ENCODE assay signal across 18 cellular contexts in the genomic region with DNA sequence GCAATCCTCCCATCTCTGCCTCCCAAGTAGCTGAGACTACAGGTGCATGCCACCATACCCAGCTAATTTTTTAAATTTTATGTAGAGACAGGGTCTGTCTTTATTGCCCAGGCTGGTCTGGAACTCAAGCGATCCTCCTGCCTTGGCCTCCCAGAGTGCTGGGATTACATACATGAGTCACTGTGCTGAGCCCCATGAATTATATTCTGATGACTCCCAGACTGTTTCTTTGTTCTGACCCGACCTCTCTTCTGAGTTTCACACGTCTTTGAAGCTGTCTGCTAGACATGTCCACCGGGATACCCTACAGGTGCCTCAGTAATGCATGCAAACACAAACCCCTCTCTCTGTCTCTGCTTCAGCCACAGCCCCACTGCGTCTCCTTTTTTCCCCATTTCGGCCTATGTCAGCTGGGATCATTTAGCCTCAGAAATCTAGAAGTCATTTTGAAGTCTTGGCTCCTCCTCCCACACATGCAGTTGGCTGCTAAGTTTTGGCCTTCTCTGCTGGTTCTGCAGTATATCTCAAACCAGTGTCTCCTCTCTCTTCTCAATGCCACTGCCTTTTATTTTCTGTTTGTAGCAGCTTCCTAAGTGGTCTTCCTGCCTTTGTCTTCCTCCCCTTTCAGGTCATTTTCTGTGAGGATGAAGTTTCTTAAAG. TPM values are rescaled to one million over a fixed set of nuclear protein-coding genes. Genes with fewer than 3 reads are reported as not detected.
DNase-seq lines count a peak whose midpoint lies in the region; ATAC-seq and TF ChIP-seq lines count a peak whose summit lies in the region.
"Had no signal": no experiment of that assay in that cellular context is flagged by ENCODE, and none has a peak within 500 bp of the region (broad histone marks: within the 10 kb centered on the region; RNA-seq: fewer than 3 reads in every experiment).

No MANE protein-coding gene starts in this region.

- peaks cover 16% of the 10 kb centered on the region for H4K20me1 ChIP-seq in GM23338 (replicated peaks; ENCODE audit: insufficient read depth)

- H2AFZ ChIP-seq in GM23338, result no peak overlapping the region
- H2AFZ ChIP-seq: parathyroid adenoma had no signal

- H3K9me3 Mint-ChIP-seq in activated CD4-positive, alpha-beta memory T cell treated with anti-CD3 and anti-CD28 coated beads, Interleukin-2, amount 10 ng/mL, durations not matched to agents 7 days and 5 days, result no peaks in the 10 kb centered on the region
- H3K9me3 Mint-ChIP-seq in activated CD4-positive, alpha-beta memory T cell treated with anti-CD3 and anti-CD28 coated beads for 36 hours, result no peaks in the 10 kb centered on the region
- no peaks in the 10 kb centered on the region for H3K9me3 Mint-ChIP-seq in HFFc6
- no peaks in the 10 kb centered on the region for H3K9me3 Mint-ChIP-seq in dendritic cell treated with granulocyte-macrophage colony-stimulating factor and Interleukin-4, amounts not matched to agents 40 ng/mL and 50 ng/mL, for 4 days
- no peaks in the 10 kb centered on the region for H3K9me3 Mint-ChIP-seq in natural killer cell treated with Interleukin-12 subunit alpha and Interleukin-12 subunit beta and Interleukin-15 and Interleukin-18, amount 100 ng/mL, for 72 hours
- no peaks in the 10 kb centered on the region for H3K9me3 Mint-ChIP-seq in GM23338

- DNase-seq in activated CD4-positive, alpha-beta memory T cell treated with anti-CD3 and anti-CD28 coated beads, Interleukin-2, amount 10 ng/mL, durations not matched to agents 7 days and 5 days, result no peak
- DNase-seq in activated CD4-positive, alpha-beta memory T cell treated with anti-CD3 and anti-CD28 coated beads for 36 hours, result no peak
- DNase-seq in HFFc6 (peak; percentile 30), GM23338 (ENCODE audit: low spot score) (no peak), NCI-H69 (lab: John Stamatoyannopoulos, UW) (no peak), SW 1271 (lab: John Stamatoyannopoulos, UW) (no peak)
- no peak for DNase-seq in natural killer cell treated with Interleukin-12 subunit alpha and Interleukin-12 subunit beta and Interleukin-15 and Interleukin-18, amount 100 ng/mL, for 72 hours (ENCODE audit: low spot score)
- DNase-seq: activated CD4-positive, CD25-positive, alpha-beta regulatory T cell treated with anti-CD3 and anti-CD28 coated beads, Interleukin-2, amount 50 U/mL, for 72 hours; aorta; dorsolateral prefrontal cortex; NCI-H1694 treated with DMSO at 0.1 percent for 48 hours; NCI-H510A treated with DMSO at 0.1 percent for 48 hours had no signal

- POLR2A ChIA-PET in activated CD4-positive, alpha-beta memory T cell treated with anti-CD3 and anti-CD28 coated beads, Interleukin-2, amount 10 ng/mL, durations not matched to agents 7 days and 5 days (lab: Charles Lee), result interaction anchor here (0.9 to 1.1 kb wide), 2 partner anchors 20 to 74 kb away, joined by 3 read pairs; no protein-coding TSS in a partner anchor
- POLR2A ChIA-PET in activated CD4-positive, alpha-beta memory T cell treated with anti-CD3 and anti-CD28 coated beads for 36 hours (lab: Charles Lee), result no interaction called here

- peaks cover 74% of the 10 kb centered on the region for H3K4me1 Mint-ChIP-seq in activated CD4-positive, alpha-beta memory T cell treated with anti-CD3 and anti-CD28 coated beads, Interleukin-2, amount 10 ng/mL, durations not matched to agents 7 days and 5 days
- peaks cover 67% of the 10 kb centered on the region for H3K4me1 Mint-ChIP-seq in activated CD4-positive, alpha-beta memory T cell treated with anti-CD3 and anti-CD28 coated beads for 36 hours (ENCODE audit: low read depth)
- H3K4me1 Mint-ChIP-seq in HFFc6 (ENCODE audit: low read depth) (peaks cover 59% of the 10 kb centered on the region), GM23338 (peaks cover 15% of the 10 kb centered on the region)
- peaks cover 79% of the 10 kb centered on the region for H3K4me1 Mint-ChIP-seq in dendritic cell treated with granulocyte-macrophage colony-stimulating factor and Interleukin-4, amounts not matched to agents 40 ng/mL and 50 ng/mL, for 4 days (ENCODE audit: low read depth)
- peaks cover 61 to 68% of the 10 kb centered on the region in 2 donors for H3K4me1 Mint-ChIP-seq in natural killer cell treated with Interleukin-12 subunit alpha and Interleukin-12 subunit beta and Interleukin-15 and Interleukin-18, amount 100 ng/mL, for 72 hours (ENCODE audit: low read depth in 2 of 2)

- H3K36me3 Mint-ChIP-seq in activated CD4-positive, alpha-beta memory T cell treated with anti-CD3 and anti-CD28 coated beads, Interleukin-2, amount 10 ng/mL, durations not matched to agents 7 days and 5 days (ENCODE audit: low read depth), result peaks cover 24% of the 10 kb centered on the region
- H3K36me3 Mint-ChIP-seq in activated CD4-positive, alpha-beta memory T cell treated with anti-CD3 and anti-CD28 coated beads for 36 hours, result peaks cover 3% of the 10 kb centered on the region
- peaks cover 10% of the 10 kb centered on the region; the same call in 1 of the 2 replicates for H3K36me3 Mint-ChIP-seq in HFFc6 (ENCODE audit: low read depth)
- H3K36me3 Mint-ChIP-seq in dendritic cell treated with granulocyte-macrophage colony-stimulating factor and Interleukin-4, amounts not matched to agents 40 ng/mL and 50 ng/mL, for 4 days (ENCODE audit: low read depth), result peaks cover 30% of the 10 kb centered on the region
- H3K36me3 Mint-ChIP-seq in natural killer cell treated with Interleukin-12 subunit alpha and Interleukin-12 subunit beta and Interleukin-15 and Interleukin-18, amount 100 ng/mL, for 72 hours, result no peaks in the 10 kb centered on the region
- no peaks in the 10 kb centered on the region for H3K36me3 Mint-ChIP-seq in GM23338 (ENCODE audit: low read depth)

- no peaks in the 10 kb centered on the region for H3K36me3 ChIP-seq in GM23338 (ENCODE audit: insufficient read depth)
- H3K36me3 ChIP-seq: vagina had no signal

- peaks cover 6% of the 10 kb centered on the region; the same call in 1 of the 2 replicates for H3K4me1 ChIP-seq in GM23338 (ENCODE audit: insufficient read depth)

- H3K4me3 ChIP-seq in GM23338, result no peak overlapping the region
- H3K4me3 ChIP-seq: dorsolateral prefrontal cortex, vagina had no signal

- intact Hi-C loops in activated CD4-positive, alpha-beta memory T cell treated with anti-CD3 and anti-CD28 coated beads for 36 hours (cut with micrococcal nuclease), result loop anchor here (10.0 kb wide), 2 partner anchors 164 to 194 kb away; a partner anchor contains a TSS
- intact Hi-C loops in dendritic cell treated with granulocyte-macrophage colony-stimulating factor and Interleukin-4, amounts not matched to agents 40 ng/mL and 50 ng/mL, for 4 days (cut with micrococcal nuclease), result no loop called here

- no peaks in the 10 kb centered on the region for H3K27me3 Mint-ChIP-seq in activated CD4-positive, alpha-beta memory T cell treated with anti-CD3 and anti-CD28 coated beads, Interleukin-2, amount 10 ng/mL, durations not matched to agents 7 days and 5 days
- no peaks in the 10 kb centered on the region for H3K27me3 Mint-ChIP-seq in activated CD4-positive, alpha-beta memory T cell treated with anti-CD3 and anti-CD28 coated beads for 36 hours
- H3K27me3 Mint-ChIP-seq in HFFc6 (ENCODE audit: insufficient read depth) (no peaks in the 10 kb centered on the region), GM23338 (ENCODE audit: insufficient read depth, low read depth, poor library complexity) (peaks cover 11% of the 10 kb centered on the region)
- H3K27me3 Mint-ChIP-seq in dendritic cell treated with granulocyte-macrophage colony-stimulating factor and Interleukin-4, amounts not matched to agents 40 ng/mL and 50 ng/mL, for 4 days, result no peaks in the 10 kb centered on the region
- H3K27me3 Mint-ChIP-seq in natural killer cell treated with Interleukin-12 subunit alpha and Interleukin-12 subunit beta and Interleukin-15 and Interleukin-18, amount 100 ng/mL, for 72 hours, result no peaks in the 10 kb centered on the region

- 0 out of 2 replicates have a peak, but pooled peaks cover 2% of the 10 kb centered on the region for H3F3A ChIP-seq in GM23338 (replicated peaks; ENCODE audit: low read depth)

- TF ChIP-seq CTCF in HFFc6 (IDR thresholded peaks at IDR 0.05), result no peak
- no peak for TF ChIP-seq CTCF in GM23338 (conservative IDR thresholded peaks at IDR 0.05; ENCODE audit: low read depth in 2 of 2)

- H3K4me2 ChIP-seq in GM23338, result no peak overlapping the region

- ATAC-seq in natural killer cell treated with Interleukin-12 subunit alpha and Interleukin-12 subunit beta and Interleukin-15 and Interleukin-18, amount 100 ng/mL, for 72 hours, result no peak
- ATAC-seq in GM23338, result no peak

- H3K4me3 Mint-ChIP-seq in activated CD4-positive, alpha-beta memory T cell treated with anti-CD3 and anti-CD28 coated beads, Interleukin-2, amount 10 ng/mL, durations not matched to agents 7 days and 5 days, result no peak overlapping the region
- H3K4me3 Mint-ChIP-seq in activated CD4-positive, alpha-beta memory T cell treated with anti-CD3 and anti-CD28 coated beads for 36 hours, result no peak overlapping the region
- H3K4me3 Mint-ChIP-seq in HFFc6, result peak overlapping the region; percentile 52; the same call in 1 of the 2 replicates
- H3K4me3 Mint-ChIP-seq in dendritic cell treated with granulocyte-macrophage colony-stimulating factor and Interleukin-4, amounts not matched to agents 40 ng/mL and 50 ng/mL, for 4 days, result no peak overlapping the region
- H3K4me3 Mint-ChIP-seq in natural killer cell treated with Interleukin-12 subunit alpha and Interleukin-12 subunit beta and Interleukin-15 and Interleukin-18, amount 100 ng/mL, for 72 hours, result peak overlapping the region; percentile 63
- no peak overlapping the region for H3K4me3 Mint-ChIP-seq in GM23338

- peak overlapping the region; percentile 23 for H3K27ac Mint-ChIP-seq in activated CD4-positive, alpha-beta memory T cell treated with anti-CD3 and anti-CD28 coated beads, Interleukin-2, amount 10 ng/mL, durations not matched to agents 7 days and 5 days
- H3K27ac Mint-ChIP-seq in activated CD4-positive, alpha-beta memory T cell treated with anti-CD3 and anti-CD28 coated beads for 36 hours, result no peak overlapping the region
- H3K27ac Mint-ChIP-seq in HFFc6, result peak overlapping the region; percentile 81
- peak overlapping the region; percentile 7 for H3K27ac Mint-ChIP-seq in dendritic cell treated with granulocyte-macrophage colony-stimulating factor and Interleukin-4, amounts not matched to agents 40 ng/mL and 50 ng/mL, for 4 days
- H3K27ac Mint-ChIP-seq in natural killer cell treated with Interleukin-12 subunit alpha and Interleukin-12 subunit beta and Interleukin-15 and Interleukin-18, amount 100 ng/mL, for 72 hours, result peak overlapping the region; percentile 7 to 40
- H3K27ac Mint-ChIP-seq in GM23338, result no peak overlapping the region

- peaks cover 40% of the 10 kb centered on the region for H3K79me2 ChIP-seq in GM23338 (replicated peaks; ENCODE audit: insufficient read depth)

- H3K27me3 ChIP-seq in GM23338 (ENCODE audit: insufficient read depth), result peaks cover 13% of the 10 kb centered on the region; the same call in 1 of the 2 replicates
- H3K27me3 ChIP-seq: dorsolateral prefrontal cortex, vagina had no signal

- CTCF ChIA-PET in activated CD4-positive, alpha-beta memory T cell treated with anti-CD3 and anti-CD28 coated beads, Interleukin-2, amount 10 ng/mL, durations not matched to agents 7 days and 5 days (lab: Charles Lee), result interaction anchor here (1.1 to 1.2 kb wide), 3 partner anchors 15 to 33 kb away, joined by 3 to 5 read pairs (median 5); no protein-coding TSS in a partner anchor
- CTCF ChIA-PET in activated CD4-positive, alpha-beta memory T cell treated with anti-CD3 and anti-CD28 coated beads for 36 hours (lab: Charles Lee), result interaction anchor here (0.9 to 1.8 kb wide), 3 partner anchors 15 to 47 kb away, joined by 3 to 9 read pairs (median 4); a partner anchor contains a TSS

- no peak overlapping the region for H3K27ac ChIP-seq in GM23338 (ENCODE audit: low read depth)
- H3K27ac ChIP-seq: parathyroid adenoma, vagina had no signal

- no peaks in the 10 kb centered on the region for H3K9me2 ChIP-seq in GM23338 (ENCODE audit: insufficient read depth)

RNA-seq across cellular contexts. Expression of a gene that starts 4.8 kb away (rescaled TPM):
- total RNA-seq in activated CD4-positive, alpha-beta memory T cell treated with anti-CD3 and anti-CD28 coated beads, Interleukin-2, amount 10 ng/mL, durations not matched to agents 7 days and 5 days, result 10 to 100 TPM; 60.4 to 63.9 TPM
- 10 to 100 TPM; 36.2 to 38.8 TPM for total RNA-seq in activated CD4-positive, alpha-beta memory T cell treated with anti-CD3 and anti-CD28 coated beads for 36 hours
- total RNA-seq in HFFc6 (2021; fragmentation: NEBNext Ultra II Directional; extraction: Animal tissue kit (Norgen Biotek cat#: 25700)), result 10 to 100 TPM; 36.5 to 45.0 (median 39.1) TPM
- total RNA-seq in natural killer cell treated with Interleukin-12 subunit alpha and Interleukin-12 subunit beta and Interleukin-15 and Interleukin-18, amount 100 ng/mL, for 72 hours, result 10 to 100 TPM; 33.5 to 33.9 TPM
- 29.1 and 30.3 TPM in 2 replicates for total RNA-seq in GM23338 (2014; rRNA removed; shearing (Covaris generic))
- 9.2 and 10.1 TPM in 2 replicates for polyA plus RNA-seq in GM23338 (2016; fragmentation: Nextera tagmentation; extraction: Ambion mirVana)

RNA-seq across cellular contexts. Expression of a gene that starts 5.5 kb away (rescaled TPM):
- 10 to 100 TPM; 94.4 to 97.2 TPM for total RNA-seq in activated CD4-positive, alpha-beta memory T cell treated with anti-CD3 and anti-CD28 coated beads, Interleukin-2, amount 10 ng/mL, durations not matched to agents 7 days and 5 days
- total RNA-seq in activated CD4-positive, alpha-beta memory T cell treated with anti-CD3 and anti-CD28 coated beads for 36 hours, result 100 to 1,000 TPM in 1 of 2 experiments, 10 to 100 TPM in 1; 94.6 to 101 TPM
- 10 to 100 TPM; 19.6 to 31.1 (median 29.4) TPM for total RNA-seq in HFFc6 (2021; fragmentation: NEBNext Ultra II Directional; extraction: Animal tissue kit (Norgen Biotek cat#: 25700))
- 100 to 1,000 TPM in 1 of 2 donors, 10 to 100 TPM in 1; 55.6 to 121 TPM for total RNA-seq in natural killer cell treated with Interleukin-12 subunit alpha and Interleukin-12 subunit beta and Interleukin-15 and Interleukin-18, amount 100 ng/mL, for 72 hours
- total RNA-seq in GM23338 (2014; rRNA removed; shearing (Covaris generic)), result 48.9 and 49.8 TPM in 2 replicates
- 32.1 and 37.1 TPM in 2 replicates for polyA plus RNA-seq in GM23338 (2016; fragmentation: Nextera tagmentation; extraction: Ambion mirVana)

RNA-seq across cellular contexts. Expression of a gene that starts 23.9 kb away (rescaled TPM):
- total RNA-seq in activated CD4-positive, alpha-beta memory T cell treated with anti-CD3 and anti-CD28 coated beads, Interleukin-2, amount 10 ng/mL, durations not matched to agents 7 days and 5 days, result 10 to 100 TPM; 61.5 to 67.0 TPM
- 10 to 100 TPM; 74.0 to 74.3 TPM for total RNA-seq in activated CD4-positive, alpha-beta memory T cell treated with anti-CD3 and anti-CD28 coated beads for 36 hours
- total RNA-seq in HFFc6 (2021; fragmentation: NEBNext Ultra II Directional; extraction: Animal tissue kit (Norgen Biotek cat#: 25700)), result 10 to 100 TPM; 32.7 to 36.8 (median 34.2) TPM
- total RNA-seq in natural killer cell treated with Interleukin-12 subunit alpha and Interleukin-12 subunit beta and Interleukin-15 and Interleukin-18, amount 100 ng/mL, for 72 hours, result 10 to 100 TPM; 34.4 to 45.9 TPM
- total RNA-seq in GM23338 (2014; rRNA removed; shearing (Covaris generic)), result 91.0 and 116 TPM in 2 replicates
- polyA plus RNA-seq in GM23338 (2016; fragmentation: Nextera tagmentation; extraction: Ambion mirVana), result 183 and 216 TPM in 2 replicates

RNA-seq across cellular contexts. Expression of a gene that starts 24.1 kb away (rescaled TPM):
- 10 to 100 TPM; 21.8 to 23.3 TPM for total RNA-seq in activated CD4-positive, alpha-beta memory T cell treated with anti-CD3 and anti-CD28 coated beads, Interleukin-2, amount 10 ng/mL, durations not matched to agents 7 days and 5 days
- total RNA-seq in activated CD4-positive, alpha-beta memory T cell treated with anti-CD3 and anti-CD28 coated beads for 36 hours, result 10 to 100 TPM; 20.9 to 22.1 TPM
- 10 to 100 TPM; 11.8 to 15.7 (median 13.8) TPM for total RNA-seq in HFFc6 (2021; fragmentation: NEBNext Ultra II Directional; extraction: Animal tissue kit (Norgen Biotek cat#: 25700))
- 10 to 100 TPM; 21.1 to 29.2 TPM for total RNA-seq in natural killer cell treated with Interleukin-12 subunit alpha and Interleukin-12 subunit beta and Interleukin-15 and Interleukin-18, amount 100 ng/mL, for 72 hours
- 62.3 and 65.4 TPM in 2 replicates for total RNA-seq in GM23338 (2014; rRNA removed; shearing (Covaris generic))
- polyA plus RNA-seq in GM23338 (2016; fragmentation: Nextera tagmentation; extraction: Ambion mirVana), result 42.8 and 43.2 TPM in 2 replicates

RNA-seq across cellular contexts. Expression of a gene that starts 46.9 kb away (rescaled TPM):
- 1 to 10 TPM; 6.9 TPM for total RNA-seq in activated CD4-positive, alpha-beta memory T cell treated with anti-CD3 and anti-CD28 coated beads, Interleukin-2, amount 10 ng/mL, durations not matched to agents 7 days and 5 days
- total RNA-seq in activated CD4-positive, alpha-beta memory T cell treated with anti-CD3 and anti-CD28 coated beads for 36 hours, result 1 to 10 TPM; 7.1 to 8.6 TPM
- total RNA-seq in HFFc6 (2021; fragmentation: NEBNext Ultra II Directional; extraction: Animal tissue kit (Norgen Biotek cat#: 25700)), result not detected
- 1 to 10 TPM in 1 of 2 donors, not detected in 1; 1.9 TPM for total RNA-seq in natural killer cell treated with Interleukin-12 subunit alpha and Interleukin-12 subunit beta and Interleukin-15 and Interleukin-18, amount 100 ng/mL, for 72 hours
- 33.1 and 35.9 TPM in 2 replicates for total RNA-seq in GM23338 (2014; rRNA removed; shearing (Covaris generic))
- 27.1 and 28.8 TPM in 2 replicates for polyA plus RNA-seq in GM23338 (2016; fragmentation: Nextera tagmentation; extraction: Ambion mirVana)
- total RNA-seq: aorta, fibroblast of villous mesenchyme, lung microvascular endothelial cell, RPMI7951 had no signal
- polyA plus RNA-seq: aorta had no signal

Comparison
In these comparisons a context has a peak if more than half of its experiments do, and no peak if none do; other contexts are left out.
1. H3K27ac Mint-ChIP-seq: peak in activated CD4-positive, alpha-beta memory T cell treated with anti-CD3 and anti-CD28 coated beads, Interleukin-2, amount 10 ng/mL, durations not matched to agents 7 days and 5 days (single experiment), HFFc6 (single experiment), dendritic cell treated with granulocyte-macrophage colony-stimulating factor and Interleukin-4, amounts not matched to agents 40 ng/mL and 50 ng/mL, for 4 days (single experiment) and natural killer cell treated with Interleukin-12 subunit alpha and Interleukin-12 subunit beta and Interleukin-15 and Interleukin-18, amount 100 ng/mL, for 72 hours (2 of 2); none in activated CD4-positive, alpha-beta memory T cell treated with anti-CD3 and anti-CD28 coated beads for 36 hours (single experiment) and GM23338 (single experiment).
2. H3K4me3 Mint-ChIP-seq: peak in HFFc6 (single experiment) and natural killer cell treated with Interleukin-12 subunit alpha and Interleukin-12 subunit beta and Interleukin-15 and Interleukin-18, amount 100 ng/mL, for 72 hours (single experiment); none in activated CD4-positive, alpha-beta memory T cell treated with anti-CD3 and anti-CD28 coated beads, Interleukin-2, amount 10 ng/mL, durations not matched to agents 7 days and 5 days (single experiment), activated CD4-positive, alpha-beta memory T cell treated with anti-CD3 and anti-CD28 coated beads for 36 hours (single experiment), dendritic cell treated with granulocyte-macrophage colony-stimulating factor and Interleukin-4, amounts not matched to agents 40 ng/mL and 50 ng/mL, for 4 days (single experiment) and GM23338 (single experiment).